ENCODE assay signal across 8 cellular contexts in the genomic region with DNA sequence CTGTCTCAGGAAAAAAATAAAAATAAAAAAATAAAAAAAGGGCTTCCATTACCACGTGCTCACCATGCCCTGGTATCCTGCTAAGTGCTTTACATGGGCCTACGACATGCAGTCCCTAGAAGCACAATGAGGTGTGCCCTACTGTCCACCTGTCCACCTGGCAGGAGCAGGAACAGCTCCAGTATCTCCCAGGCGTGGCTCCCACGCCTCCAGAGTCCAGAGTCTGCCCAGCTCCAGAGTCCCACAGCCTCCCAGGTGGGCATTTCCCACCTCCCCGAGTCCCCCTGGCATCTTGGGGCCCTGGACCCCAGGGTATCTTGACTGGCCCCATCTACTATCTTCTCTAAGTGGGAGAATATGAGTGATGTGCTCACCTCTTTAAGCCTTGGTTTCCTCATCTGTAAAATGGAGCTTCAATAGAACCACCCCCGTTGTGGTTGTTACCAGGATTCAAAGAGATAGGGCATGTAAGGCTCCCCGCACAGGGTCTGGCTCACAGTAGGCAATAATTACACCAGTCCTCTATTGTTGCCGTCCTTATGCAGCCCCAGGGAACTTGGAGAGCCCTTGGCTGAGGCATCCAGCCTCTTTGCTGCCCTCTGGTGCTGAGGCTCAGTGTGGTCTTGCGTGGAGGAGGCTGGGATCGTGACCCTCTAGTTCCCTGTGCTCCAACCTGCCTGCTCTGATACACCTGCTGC. TPM values are rescaled to one million over a fixed set of nuclear protein-coding genes. Genes with fewer than 3 reads are reported as not detected.
DNase-seq lines count a peak whose midpoint lies in the region; ATAC-seq and TF ChIP-seq lines count a peak whose summit lies in the region.

No MANE protein-coding gene starts in this region.

- H3K27me3 ChIP-seq in HCT116 (ENCODE audit: insufficient read depth, low read length) = no peaks in the 10 kb centered on the region
- H3K27me3 ChIP-seq in Panc1 (ENCODE audit: control insufficient read depth, insufficient read depth, low read length) = peaks cover 4% of the 10 kb centered on the region; the same call in 1 of the 2 replicates
- no peaks in the 10 kb centered on the region for H3K27me3 ChIP-seq in suprapubic skin

- no peak overlapping the region for H2AFZ ChIP-seq in HCT116 (ENCODE audit: low read depth, low read length, poor library complexity, severe bottlenecking)

- H3K4me1 Mint-ChIP-seq in activated T-cell treated with anti-CD3 and anti-CD28 coated beads, Interleukin-2, amount 50 U/mL, for 24 hours (ENCODE audit: low read depth) = no peaks in the 10 kb centered on the region

- H3K27ac Mint-ChIP-seq in activated T-cell treated with anti-CD3 and anti-CD28 coated beads, Interleukin-2, amount 50 U/mL, for 24 hours = no peak overlapping the region

- no peak for TF ChIP-seq POLR2A in HCT116 (IDR thresholded peaks at IDR 0.05; ENCODE audit: borderline replicate concordance, extremely low read depth, insufficient read depth, insufficient read length)
- no peak for TF ChIP-seq POLR2A in suprapubic skin (IDR thresholded peaks at IDR 0.05)

- POLR2A ChIA-PET in HCT116 (lab: Charles Lee) (interaction anchor here (0.6 kb wide), 1 partner anchor 186 kb away, joined by 3 read pairs; no protein-coding TSS in a partner anchor), Panc1 (lab: Charles Lee) (no interaction called here)

- no peak overlapping the region for H3K27ac ChIP-seq in C4-2B
- no peak overlapping the region for H3K27ac ChIP-seq in HCT116 (ENCODE audit: low read depth, low read length)
- no peak overlapping the region for H3K27ac ChIP-seq in Panc1 (ENCODE audit: low read length)
- peak overlapping the region; percentile 14 for H3K27ac ChIP-seq in suprapubic skin

- 38% methylated on average over 10 of the region's 10 CpGs for WGBS in suprapubic skin

- RAD21 ChIA-PET in HCT116 (lab: Charles Lee; ENCODE audit: low non-redundant PET in 1 of 2, low total read pairs in 2 of 2, uncharacterized antibody in 2 of 2, unreplicated experiment in 2 of 2) = no interaction called here

- H3K9me2 ChIP-seq in HCT116 (ENCODE audit: insufficient read depth) = no peaks in the 10 kb centered on the region

- no peak overlapping the region for H3K4me3 ChIP-seq in HCT116 (replicated peaks in 1 of 2; ENCODE audit: low read depth in 1 of 2, low read length in 2 of 2)
- H3K4me3 ChIP-seq in Panc1 (ENCODE audit: low read depth in 2 of 2, low read length in 2 of 2) = no peak overlapping the region
- no peak overlapping the region for H3K4me3 ChIP-seq in fibroblast of the aortic adventitia (ENCODE audit: low read depth, low read length)
- no peak overlapping the region for H3K4me3 ChIP-seq in suprapubic skin

- H3K9ac ChIP-seq in HCT116 (ENCODE audit: low read length) = no peak overlapping the region

- no peaks in the 10 kb centered on the region for H4K20me1 ChIP-seq in HCT116 (ENCODE audit: insufficient read depth)

- peak; percentile 51 for DNase-seq in HCT116 (ENCODE audit: low read depth, low spot score)
- no peak for DNase-seq in Panc1 (ENCODE audit: low read depth, low spot score)
- peak; percentile 33 for DNase-seq in fibroblast of the aortic adventitia (ENCODE audit: low read depth)
- no peak for DNase-seq in suprapubic skin (ENCODE audit: low spot score in 2 of 2)
- no peak for DNase-seq in activated T-cell treated with anti-CD3 and anti-CD28 coated beads, Interleukin-2, amount 50 U/mL, for 24 hours
- no peak for DNase-seq in DMS79 (lab: John Stamatoyannopoulos, UW)
- DNase-seq in activated CD4-positive, alpha-beta T cell treated with anti-CD3 and anti-CD28 coated beads, Interleukin-2, amount 50 U/mL, for 1 hour = no peak

- in situ Hi-C loops in Panc1 (cut with HindIII; ENCODE audit: low pct_unique_long_range_greater_than_20kb, low sequenced_read_pairs) = no loop called here

- TF ChIP-seq RAD21 in HCT116 (IDR thresholded peaks at IDR 0.05; ENCODE audit: low read depth) = peak; percentile 59

- H3K4me1 ChIP-seq in HCT116 (ENCODE audit: control insufficient read depth in 1 of 2, insufficient read depth in 2 of 2, low read length in 2 of 2) (peaks cover 0 to 8% of the 10 kb centered on the region in 2 experiments; a peak in 1 of 4 replicates), Panc1 (ENCODE audit: control insufficient read depth, insufficient read depth, low read length) (no peaks in the 10 kb centered on the region), suprapubic skin (peaks cover 68% of the 10 kb centered on the region)

- CTCF ChIA-PET in HCT116 (lab: Charles Lee) = interaction anchor here (1.1 to 13.0 kb wide), 6 partner anchors 9 to 261 kb away, joined by 3 to 191 read pairs (median 10); no protein-coding TSS in a partner anchor
- CTCF ChIA-PET in Panc1 (lab: Charles Lee) = interaction anchor here (0.7 to 1.2 kb wide), 3 partner anchors 20 to 265 kb away, joined by 3 to 5 read pairs (median 3); no protein-coding TSS in a partner anchor

- H3K27me3 Mint-ChIP-seq in activated T-cell treated with anti-CD3 and anti-CD28 coated beads, Interleukin-2, amount 50 U/mL, for 24 hours = peaks cover 30% of the 10 kb centered on the region

- ATAC-seq in HCT116 (peak; percentile 94), Panc1 (peak; percentile 63)

- TF ChIP-seq CTCF in C4-2B (conservative IDR thresholded peaks at IDR 0.05) (peak; percentile 84), HCT116 (IDR thresholded peaks at IDR 0.05 in 2 of 3, conservative IDR thresholded peaks at IDR 0.05 in 1 of 3; ENCODE audit: borderline replicate concordance in 1 of 3, insufficient read depth in 1 of 3, low read depth in 2 of 3, low read length in 2 of 3) (peak; percentile 60 to 82 (median 69)), Panc1 (IDR thresholded peaks at IDR 0.05) (peak; percentile 73), fibroblast of the aortic adventitia (IDR thresholded peaks at IDR 0.05; ENCODE audit: insufficient read depth, low read length) (peak; percentile 56), suprapubic skin (IDR thresholded peaks at IDR 0.05) (peak in 1 of 2 donors; percentile 42)

- H3K79me2 ChIP-seq in HCT116 (ENCODE audit: insufficient read depth, low read length) = no peaks in the 10 kb centered on the region

- intact Hi-C loops in HCT116 (cut with micrococcal nuclease) = loop anchor here (1.0 to 10.0 kb wide), 3 partner anchors 17 to 485 kb away; no protein-coding TSS in a partner anchor
- intact Hi-C loops in Panc1 (cut with micrococcal nuclease; ENCODE audit: unreplicated experiment) = no loop called here

- TF ChIP-seq EP300 in suprapubic skin (IDR thresholded peaks at IDR 0.05) = no peak

- H3K9me3 Mint-ChIP-seq in activated T-cell treated with anti-CD3 and anti-CD28 coated beads, Interleukin-2, amount 50 U/mL, for 24 hours = no peaks in the 10 kb centered on the region

- peak overlapping the region; percentile 24; the same call in 1 of the 2 replicates for H3K4me2 ChIP-seq in HCT116 (ENCODE audit: low read length)

- no peaks in the 10 kb centered on the region for H3K9me3 ChIP-seq in HCT116 (ENCODE audit: control insufficient read depth in 1 of 2, insufficient read depth in 1 of 2, low read depth in 1 of 2, low read length in 2 of 2)
- no peaks in the 10 kb centered on the region for H3K9me3 ChIP-seq in Panc1 (ENCODE audit: control insufficient read depth, insufficient read depth, low read depth, low read length)
- H3K9me3 ChIP-seq in suprapubic skin = no peaks in the 10 kb centered on the region

- no peaks in the 10 kb centered on the region for H3K36me3 ChIP-seq in HCT116 (ENCODE audit: control insufficient read depth in 1 of 2, insufficient read depth in 2 of 2, low read length in 2 of 2)
- H3K36me3 ChIP-seq in Panc1 (ENCODE audit: control insufficient read depth, insufficient read depth, low read length) = no peaks in the 10 kb centered on the region
- peaks cover 14% of the 10 kb centered on the region for H3K36me3 ChIP-seq in suprapubic skin

- H3K36me3 Mint-ChIP-seq in activated T-cell treated with anti-CD3 and anti-CD28 coated beads, Interleukin-2, amount 50 U/mL, for 24 hours (ENCODE audit: low read depth) = no peaks in the 10 kb centered on the region

- no peak overlapping the region for H3K4me3 Mint-ChIP-seq in activated T-cell treated with anti-CD3 and anti-CD28 coated beads, Interleukin-2, amount 50 U/mL, for 24 hours

- BruUV-seq in HCT116 (replicated peaks; lab: Mats Ljungman, UMichigan) (no TSS peak), Panc1 (replicated peaks; lab: Mats Ljungman, UMichigan) (no TSS peak)

TF ChIP-seq in HCT116, 20 proteins besides CTCF, POLR2A, EP300 and RAD21 (continues in another document):
- TF ChIP-seq EZH2phosphoT487 (IDR thresholded peaks at IDR 0.05; ENCODE audit: borderline replicate concordance) = no peak
- no peak for TF ChIP-seq TCF7L2 (IDR thresholded peaks at IDR 0.05; ENCODE audit: borderline replicate concordance, extremely low read depth, insufficient read depth, insufficient read length)
- no peak for TF ChIP-seq FOSL1 (IDR thresholded peaks at IDR 0.05; ENCODE audit: low read depth)
- TF ChIP-seq POLR2AphosphoS5 (IDR thresholded peaks at IDR 0.05; ENCODE audit: low read depth, low read length) = no peak
- TF ChIP-seq ZNF274 (IDR thresholded peaks at IDR 0.05; ENCODE audit: low read depth, low read length) = no peak
- TF ChIP-seq MAX (IDR thresholded peaks at IDR 0.05) = no peak

RNA-seq across cellular contexts. Expression of gene CXCL14, which starts 8.9 kb away (rescaled TPM):
- total RNA-seq in HCT116 (2021; ENCODE audit: unreplicated experiment) (not detected), Panc1 (2021; ENCODE audit: unreplicated experiment) (not detected), fibroblast of the aortic adventitia (ENCODE audit: low replicate concordance) (0.18 and 0.33 TPM in 2 replicates), suprapubic skin (100 to 1,000 TPM; 247 to 781 (median 334) TPM)
- polyA plus RNA-seq in HCT116 (2012) = not detected in 2 replicates
- polyA plus RNA-seq in Panc1 (2012; ENCODE audit: insufficient read length) = not detected

RNA-seq across cellular contexts. Expression of gene NEUROG1, which starts 34.1 kb away (rescaled TPM):
- total RNA-seq in HCT116 (2021; ENCODE audit: unreplicated experiment) (not detected), Panc1 (2021; ENCODE audit: unreplicated experiment) (not detected), fibroblast of the aortic adventitia (ENCODE audit: low replicate concordance) (not detected in 2 replicates), suprapubic skin (not detected)
- not detected in 2 replicates for polyA plus RNA-seq in HCT116 (2012)
- not detected for polyA plus RNA-seq in Panc1 (2012; ENCODE audit: insufficient read length)

Comparison
In these comparisons a context has a peak if more than half of its experiments do, and no peak if none do; other contexts are left out.
1. DNase-seq: peak in HCT116 (single experiment) and fibroblast of the aortic adventitia (single experiment); none in Panc1 (single experiment), suprapubic skin (0 of 2), activated T-cell treated with anti-CD3 and anti-CD28 coated beads, Interleukin-2, amount 50 U/mL, for 24 hours (single experiment), DMS79 (single experiment) and activated CD4-positive, alpha-beta T cell treated with anti-CD3 and anti-CD28 coated beads, Interleukin-2, amount 50 U/mL, for 1 hour (single experiment).
2. RNA of gene CXCL14, which starts 8.9 kb away (total RNA-seq): 247 to 781 TPM in suprapubic skin; 0.18 to 0.33 TPM in fibroblast of the aortic adventitia, not detected in Panc1 (single experiment) and not detected in HCT116 (single experiment); every median in the first group is over 100 times any median in the second.